ENCODE assay signal across 1 cellular context in the genomic region with DNA sequence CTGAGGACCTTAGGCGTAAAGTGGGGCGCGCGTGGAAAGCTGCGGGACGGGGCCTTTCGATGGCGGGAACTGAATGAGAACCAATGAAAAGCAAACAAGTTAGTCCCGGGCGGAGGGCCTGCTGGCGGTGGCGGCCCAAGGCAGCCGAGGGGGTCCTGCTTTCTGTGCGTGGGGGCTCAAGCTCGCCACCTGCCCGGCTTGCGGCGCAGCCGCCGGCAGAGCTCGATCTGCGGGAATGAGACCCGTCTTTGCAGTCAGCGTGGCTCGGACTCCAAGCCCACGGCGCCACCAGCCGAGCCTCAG.
TF ChIP-seq lines count a peak whose summit lies in the region.

No MANE protein-coding gene starts in this region.

TF ChIP-seq in GM12878, 131 proteins besides CTCF, POLR2A, EP300 and RAD21:
- no peak for TF ChIP-seq NFXL1 (IDR thresholded peaks at IDR 0.05; ENCODE audit: borderline replicate concordance)
- no peak for TF ChIP-seq SRF (IDR thresholded peaks at IDR 0.05; ENCODE audit: low read depth in 2 of 2, low read length in 2 of 2)
- no peak for TF ChIP-seq MXI1 (IDR thresholded peaks at IDR 0.05; ENCODE audit: low read depth, low read length)
- TF ChIP-seq STAT3 (IDR thresholded peaks at IDR 0.05; ENCODE audit: low read depth, low read length) = no peak
- no peak for TF ChIP-seq HSF1 (IDR thresholded peaks at IDR 0.05; ENCODE audit: low read depth, low read length)
- no peak for TF ChIP-seq ZBED1 (IDR thresholded peaks at IDR 0.05; ENCODE audit: borderline replicate concordance)
- TF ChIP-seq MYB (IDR thresholded peaks at IDR 0.05; ENCODE audit: borderline replicate concordance, low read depth, low read length) = no peak
- TF ChIP-seq CHD1 (IDR thresholded peaks at IDR 0.05; ENCODE audit: low read depth, low read length) = no peak
- TF ChIP-seq CBFB (IDR thresholded peaks at IDR 0.05; ENCODE audit: low read depth) = no peak
- TF ChIP-seq TAF1 (IDR thresholded peaks at IDR 0.05; ENCODE audit: borderline replicate concordance, low read depth, low read length) = no peak
- TF ChIP-seq NR2C2 (IDR thresholded peaks at IDR 0.05; ENCODE audit: borderline replicate concordance, control insufficient read depth, insufficient read length, low read depth) = no peak
